9 cellular contexts compared by ENCODE assay signal in genomic region chr11:107856981-107857517, GRCh38. TPM values are rescaled to one million over a fixed set of nuclear protein-coding genes. Genes with fewer than 3 reads are reported as not detected.
DNase-seq lines count a peak whose midpoint lies in the region; ATAC-seq, FAIRE-seq and TF ChIP-seq lines count a peak whose summit lies in the region.
"Had no signal": no experiment of that assay in that cellular context is flagged by ENCODE, and none has a peak within 500 bp of the region (broad histone marks: within the 10 kb centered on the region; RNA-seq: fewer than 3 reads in every experiment).

No MANE protein-coding gene starts in this region.

- H3K79me2 ChIP-seq in Karpas-422 (ENCODE audit: low read length) (peaks cover 72% of the 10 kb centered on the region), mammary epithelial cell (ENCODE audit: insufficient read depth, low read length) (peaks cover 60% of the 10 kb centered on the region)

- H3K27ac ChIP-seq in Karpas-422 (ENCODE audit: low read length) (peak overlapping the region; percentile 56; the same call in 1 of the 2 replicates), mammary epithelial cell (ENCODE audit: insufficient read depth, low read depth, low read length) (no peak overlapping the region), pancreas (no peak overlapping the region)

- peak overlapping the region; percentile 42 for H3K4me3 Mint-ChIP-seq in nephron progenitor cell

- H3K9me2 ChIP-seq in Karpas-422 (replicated peaks; ENCODE audit: insufficient read depth, low read length), result no peaks in the 10 kb centered on the region

- no TSS peak for BruUV-seq in mammary epithelial cell (replicated peaks; lab: Mats Ljungman, UMichigan)

- H3K36me3 Mint-ChIP-seq in nephron progenitor cell (ENCODE audit: low read depth), result no peaks in the 10 kb centered on the region

- H3K9ac ChIP-seq in ES-I3 (ENCODE audit: low read depth, low read length) (peak overlapping the region; percentile 49; the same call in 1 of the 2 replicates), Karpas-422 (ENCODE audit: low read length) (peak overlapping the region; percentile 85), mammary epithelial cell (ENCODE audit: insufficient read depth, low read length) (no peak overlapping the region)

- H3K4me1 Mint-ChIP-seq in nephron progenitor cell, result peaks cover 23% of the 10 kb centered on the region

- peaks cover 52% of the 10 kb centered on the region for H3K27me3 Mint-ChIP-seq in nephron progenitor cell (ENCODE audit: low read depth, poor library complexity)

- in situ Hi-C loops in mammary epithelial cell (cut with MboI; ENCODE audit: low sequenced_read_pairs in 2 of 2) (no loop called here), GM13976 (cut with MboI; ENCODE audit: low sequenced_read_pairs, unreplicated experiment) (no loop called here)

- intact Hi-C loops in mammary epithelial cell (cut with micrococcal nuclease) (no loop called here), pancreas (cut with DNase I) (no loop called here)

- H3K4me2 ChIP-seq in Karpas-422 (ENCODE audit: low read depth, low read length, poor library complexity, severe bottlenecking), result peak overlapping the region; percentile 89
- H3K4me2 ChIP-seq in mammary epithelial cell (ENCODE audit: insufficient read depth, low read depth, low read length), result peak overlapping the region; percentile 96

- no peak overlapping the region for H3K27ac Mint-ChIP-seq in nephron progenitor cell

- H2AFZ ChIP-seq in Karpas-422 (ENCODE audit: low read length), result no peak overlapping the region
- H2AFZ ChIP-seq in mammary epithelial cell (ENCODE audit: low read depth, low read length), result no peak overlapping the region

- ATAC-seq in HG03439 (IDR thresholded peaks at IDR 0.05; ENCODE audit: unreplicated experiment) (no peak), pancreas (no peak)

- no CpG with 5 or more reads among the region's 7 CpGs for WGBS in mammary epithelial cell (ENCODE audit: low coverage, missing lambda C conversion rate)
- WGBS in pancreas, 2 donors, result 66 to 74% methylated on average over 7 of the region's 7 CpGs

- FAIRE-seq in pancreas (lab: Jason Lieb, UNC), result no peak

- TF ChIP-seq CTCF in mammary epithelial cell (conservative IDR thresholded peaks at IDR 0.05 in 1 of 2, IDR thresholded peaks at IDR 0.05 in 1 of 2; ENCODE audit: extremely low read depth in 1 of 2, insufficient read depth in 1 of 2, low read depth in 1 of 2, low read length in 2 of 2), result no peak
- TF ChIP-seq CTCF in nephron progenitor cell (IDR thresholded peaks at IDR 0.05), result no peak
- no peak for TF ChIP-seq CTCF in GM13976 (IDR thresholded peaks at IDR 0.05; ENCODE audit: borderline replicate concordance, control extremely low read depth, extremely low read depth, insufficient read depth, missing control alignments)
- TF ChIP-seq CTCF in pancreas (IDR thresholded peaks at IDR 0.05), result no peak

- H3K4me1 ChIP-seq in ES-I3 (ENCODE audit: insufficient read depth, low read length), result no peaks in the 10 kb centered on the region; the same call in 1 of the 2 replicates
- peaks cover 24% of the 10 kb centered on the region for H3K4me1 ChIP-seq in Karpas-422 (ENCODE audit: low read length)
- peaks cover 12% of the 10 kb centered on the region for H3K4me1 ChIP-seq in mammary epithelial cell (ENCODE audit: insufficient read depth, low read length)
- no peaks in the 10 kb centered on the region for H3K4me1 ChIP-seq in pancreas

- CTCF ChIA-PET in mammary epithelial cell (lab: Charles Lee; ENCODE audit: low non-redundant PET), result no interaction called here

- no peaks in the 10 kb centered on the region for H3K36me3 ChIP-seq in ES-I3 (ENCODE audit: insufficient read depth, low read length)
- H3K36me3 ChIP-seq in Karpas-422 (ENCODE audit: insufficient read depth, low read length), result peaks cover 5% of the 10 kb centered on the region; the same call in 1 of the 2 replicates
- no peaks in the 10 kb centered on the region for H3K36me3 ChIP-seq in mammary epithelial cell (ENCODE audit: insufficient read depth, low read length)
- no peaks in the 10 kb centered on the region for H3K36me3 ChIP-seq in pancreas

- H3K27me3 ChIP-seq in Karpas-422 (ENCODE audit: low read length) (no peaks in the 10 kb centered on the region), mammary epithelial cell (ENCODE audit: insufficient read depth, low read length) (no peaks in the 10 kb centered on the region), pancreas (no peaks in the 10 kb centered on the region)

- no peaks in the 10 kb centered on the region for H3K9me3 Mint-ChIP-seq in nephron progenitor cell

- dilution Hi-C loops in mammary epithelial cell (cut with HindIII; ENCODE audit: low sequenced_read_pairs), result no loop called here

- DNase-seq in Karpas-422 (peak; percentile 55), mammary epithelial cell (no peak), nephron progenitor cell (no peak), GM13976 (ENCODE audit: low spot score) (no peak), pancreas (no peak), HuH-7 (ENCODE audit: low spot score) (no peak)
- DNase-seq: T-helper 9 cell had no signal

- H3K9me3 ChIP-seq in ES-I3 (ENCODE audit: control insufficient read depth, insufficient read depth, low read length) (no peaks in the 10 kb centered on the region), Karpas-422 (ENCODE audit: low read length) (no peaks in the 10 kb centered on the region), mammary epithelial cell (replicated peaks; ENCODE audit: insufficient read depth, low read length) (no peaks in the 10 kb centered on the region), pancreas (no peaks in the 10 kb centered on the region)

- H4K20me1 ChIP-seq in Karpas-422 (ENCODE audit: insufficient read depth, low read depth, low read length) (peaks cover 26% of the 10 kb centered on the region), mammary epithelial cell (ENCODE audit: insufficient read depth, low read length) (no peaks in the 10 kb centered on the region)

- H3K4me3 ChIP-seq in Karpas-422 (ENCODE audit: low read length), result peak overlapping the region; percentile 82
- peak overlapping the region; percentile 11 to 91 (median 81) for H3K4me3 ChIP-seq in mammary epithelial cell (replicated peaks in 1 of 3; ENCODE audit: insufficient read depth in 1 of 3, low read depth in 2 of 3, low read length in 3 of 3)
- no peak overlapping the region for H3K4me3 ChIP-seq in pancreas

RNA-seq across cellular contexts. Expression of gene SLC35F2, which starts 1.5 kb away (rescaled TPM):
- total RNA-seq in Karpas-422 (2014; rRNA removed; shearing (Covaris generic); ENCODE audit: low replicate concordance), result 115 and 135 TPM in 2 replicates
- total RNA-seq in mammary epithelial cell (10 to 100 TPM; 23.5 to 35.3 TPM), pancreas (1 to 10 TPM; 4.3 to 6.7 (median 5.8) TPM)
- polyA plus RNA-seq in mammary epithelial cell (30.8 TPM), pancreas (1 to 10 TPM; 2.8 to 3.5 TPM)
- polyA minus RNA-seq in mammary epithelial cell, result 67.2 TPM

Comparison
In these comparisons a context has a peak if more than half of its experiments do, and no peak if none do; other contexts are left out.
1. H3K4me3 ChIP-seq: peak in Karpas-422 (single experiment) and mammary epithelial cell (3 of 3); none in pancreas (0 of 4).